26 cellular contexts compared by ENCODE assay signal in the genomic region with DNA sequence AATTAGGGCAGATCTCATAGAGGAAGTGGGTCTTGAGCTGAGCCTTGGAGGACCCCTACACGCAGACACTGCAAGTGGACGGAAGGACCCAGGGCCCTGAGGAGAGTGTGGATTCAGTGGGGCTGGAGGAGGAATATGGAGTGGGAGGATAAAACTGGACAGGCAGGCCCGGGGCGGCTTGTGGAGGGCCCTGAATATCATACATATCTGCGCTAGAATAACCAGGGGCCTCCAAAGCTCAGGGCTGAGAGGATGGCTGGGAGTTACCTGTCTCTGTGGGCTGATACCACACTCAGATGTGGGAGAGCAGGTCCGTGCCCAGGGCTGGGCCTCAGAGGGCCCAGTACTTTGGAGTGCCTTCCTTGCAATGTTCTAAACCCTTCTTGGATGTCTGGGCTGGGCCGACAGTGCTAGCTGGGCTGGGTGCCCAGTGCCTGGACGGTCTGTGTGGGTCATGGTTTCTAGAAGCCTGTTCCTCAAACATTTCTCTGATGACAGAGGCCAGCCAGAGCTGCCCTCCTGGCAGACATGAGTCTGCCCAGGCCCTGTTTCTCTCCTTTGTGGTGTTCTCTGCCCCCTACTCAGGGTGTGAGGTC. TPM values are rescaled to one million over a fixed set of nuclear protein-coding genes. Genes with fewer than 3 reads are reported as not detected.
DNase-seq lines count a peak whose midpoint lies in the region; ATAC-seq, FAIRE-seq and TF ChIP-seq lines count a peak whose summit lies in the region.
"Had no signal": no experiment of that assay in that cellular context is flagged by ENCODE, and none has a peak within 500 bp of the region (broad histone marks: within the 10 kb centered on the region; RNA-seq: fewer than 3 reads in every experiment).

No MANE protein-coding gene starts in this region.

- CTCF ChIA-PET in activated CD4-positive, alpha-beta T cell treated with anti-CD3 and anti-CD28 coated beads, Interleukin-2, amount 10 ng/mL, durations not matched to agents 7 days and 5 days (lab: Charles Lee): interaction anchor here (1.1 kb wide), 1 partner anchor 104 kb away, joined by 3 read pairs; no protein-coding TSS in a partner anchor
- CTCF ChIA-PET in Panc1 (lab: Charles Lee): interaction anchor here (0.6 kb wide), 1 partner anchor 261 kb away, joined by 3 read pairs; no protein-coding TSS in a partner anchor
- CTCF ChIA-PET in activated naive CD4-positive, alpha-beta T cell treated with anti-CD3 and anti-CD28 coated beads, Interleukin-2, amount 10 ng/mL, durations not matched to agents 7 days and 5 days (lab: Charles Lee): interaction anchor here (0.8 to 1.3 kb wide), 2 partner anchors 9 to 11 kb away, joined by 4 read pairs; no protein-coding TSS in a partner anchor

- in situ Hi-C loops in Panc1 (cut with HindIII; ENCODE audit: low pct_unique_long_range_greater_than_20kb, low sequenced_read_pairs): no loop called here

- H3K27ac ChIP-seq in Panc1 (ENCODE audit: low read length): no peak overlapping the region
- H3K27ac ChIP-seq in kidney (ENCODE audit: low read depth in 2 of 2, low read length in 2 of 2): no peak overlapping the region
- H3K27ac ChIP-seq in small intestine (ENCODE audit: low read depth in 1 of 2, low read length in 1 of 2): no peak overlapping the region
- H3K27ac ChIP-seq: 22Rv1, RWPE1 had no signal

- FAIRE-seq in kidney (lab: Jason Lieb, UNC): no peak
- no peak for FAIRE-seq in small intestine (lab: Jason Lieb, UNC)
- FAIRE-seq: GM12891 had no signal

- H3K27me3 ChIP-seq in Panc1 (ENCODE audit: control insufficient read depth, insufficient read depth, low read length) (no peaks in the 10 kb centered on the region), small intestine (ENCODE audit: control insufficient read depth in 2 of 2, insufficient read depth in 2 of 2, low read length in 2 of 2) (no peaks in the 10 kb centered on the region)
- H3K27me3 ChIP-seq: BE2C had no signal

- BruUV-seq in Panc1 (replicated peaks; lab: Mats Ljungman, UMichigan): no TSS peak

- no peak overlapping the region for H3K9ac ChIP-seq in kidney (ENCODE audit: low read length in 2 of 2)

- H3K9me3 ChIP-seq in Panc1 (ENCODE audit: control insufficient read depth, insufficient read depth, low read depth, low read length) (no peaks in the 10 kb centered on the region), kidney (ENCODE audit: control insufficient read depth in 1 of 2, low read length in 2 of 2) (no peaks in the 10 kb centered on the region), small intestine (ENCODE audit: control insufficient read depth, low read depth) (no peaks in the 10 kb centered on the region)
- H3K9me3 ChIP-seq: BE2C had no signal

- intact Hi-C loops in Panc1 (cut with micrococcal nuclease; ENCODE audit: unreplicated experiment): no loop called here
- intact Hi-C loops in kidney (cut with DNase I): no loop called here
- intact Hi-C loops in CD14-positive monocyte (cut with micrococcal nuclease): no loop called here

- H3K9me3 Mint-ChIP-seq in activated CD4-positive, alpha-beta T cell treated with anti-CD3 and anti-CD28 coated beads, Interleukin-2, amount 10 ng/mL, durations not matched to agents 7 days and 5 days: no peaks in the 10 kb centered on the region
- H3K9me3 Mint-ChIP-seq in neural crest cell: no peaks in the 10 kb centered on the region
- peaks cover 0 to 3% (median 0%) of the 10 kb centered on the region in 7 donors for H3K9me3 Mint-ChIP-seq in CD14-positive monocyte
- no peaks in the 10 kb centered on the region for H3K9me3 Mint-ChIP-seq in activated naive CD4-positive, alpha-beta T cell treated with anti-CD3 and anti-CD28 coated beads, Interleukin-2, amount 10 ng/mL, durations not matched to agents 7 days and 5 days

- no peak for DNase-seq in activated CD4-positive, alpha-beta T cell treated with anti-CD3 and anti-CD28 coated beads, Interleukin-2, amount 10 ng/mL, durations not matched to agents 7 days and 5 days
- no peak for DNase-seq in activated CD4-positive, alpha-beta T cell treated with anti-CD3 and anti-CD28 coated beads, Interleukin-2, amount 50 U/mL, for 48 hours
- DNase-seq in Panc1 (ENCODE audit: low read depth, low spot score) (no peak), kidney (peak; percentile 59), neural crest cell (ENCODE audit: low read depth, low spot score) (no peak), CD14-positive monocyte (ENCODE audit: low spot score) (no peak), small intestine (no peak)
- no peak for DNase-seq in activated naive CD4-positive, alpha-beta T cell treated with anti-CD3 and anti-CD28 coated beads, Interleukin-2, amount 10 ng/mL, durations not matched to agents 7 days and 5 days
- DNase-seq: BE2C, Calu3, DMS79 treated with DMSO at 0.1 percent for 48 hours, GF-D8, H7, Karpas-422, NCI-H1092 treated with DMSO at 0.1 percent for 48 hours, NCI-H1436, NCI-H187, NCI-H2081 treated with DMSO at 0.1 percent for 48 hours, NCI-H2171, NCI-H226, NCI-H510A, NCI-H69, SIG-M5 had no signal

- H3K4me3 ChIP-seq in Panc1 (ENCODE audit: low read depth in 2 of 2, low read length in 2 of 2) (no peak overlapping the region), kidney (ENCODE audit: low read length in 2 of 2) (no peak overlapping the region), small intestine (ENCODE audit: low read depth in 1 of 2, low read length in 2 of 2) (no peak overlapping the region)

- H3K4me1 Mint-ChIP-seq in activated CD4-positive, alpha-beta T cell treated with anti-CD3 and anti-CD28 coated beads, Interleukin-2, amount 10 ng/mL, durations not matched to agents 7 days and 5 days: no peaks in the 10 kb centered on the region
- H3K4me1 Mint-ChIP-seq in neural crest cell (no peaks in the 10 kb centered on the region), CD14-positive monocyte (peaks cover 31% of the 10 kb centered on the region)
- H3K4me1 Mint-ChIP-seq in activated naive CD4-positive, alpha-beta T cell treated with anti-CD3 and anti-CD28 coated beads, Interleukin-2, amount 10 ng/mL, durations not matched to agents 7 days and 5 days: no peaks in the 10 kb centered on the region

- ATAC-seq in Panc1: 0 out of 2 replicates have a peak, but pooled peaks have one; percentile 17

- H3K27ac Mint-ChIP-seq in activated CD4-positive, alpha-beta T cell treated with anti-CD3 and anti-CD28 coated beads, Interleukin-2, amount 10 ng/mL, durations not matched to agents 7 days and 5 days: peak overlapping the region; percentile 48
- H3K27ac Mint-ChIP-seq in neural crest cell (ENCODE audit: unreplicated experiment) (peak overlapping the region; percentile 92), CD14-positive monocyte (peak overlapping the region in 1 of 7 donors; percentile 84)
- no peak overlapping the region for H3K27ac Mint-ChIP-seq in activated naive CD4-positive, alpha-beta T cell treated with anti-CD3 and anti-CD28 coated beads, Interleukin-2, amount 10 ng/mL, durations not matched to agents 7 days and 5 days

- WGBS in small intestine, 3 donors: 81 to 90% (median 84%) methylated on average over 8 of the region's 8 CpGs

- POLR2A ChIA-PET in activated CD4-positive, alpha-beta T cell treated with anti-CD3 and anti-CD28 coated beads, Interleukin-2, amount 10 ng/mL, durations not matched to agents 7 days and 5 days (lab: Charles Lee): no interaction called here
- POLR2A ChIA-PET in Panc1 (lab: Charles Lee): no interaction called here

- H3K4me3 Mint-ChIP-seq in activated CD4-positive, alpha-beta T cell treated with anti-CD3 and anti-CD28 coated beads, Interleukin-2, amount 10 ng/mL, durations not matched to agents 7 days and 5 days: no peak overlapping the region
- no peak overlapping the region for H3K4me3 Mint-ChIP-seq in neural crest cell
- H3K4me3 Mint-ChIP-seq in CD14-positive monocyte: peak overlapping the region in 1 of 2 donors; percentile 48
- H3K4me3 Mint-ChIP-seq in activated naive CD4-positive, alpha-beta T cell treated with anti-CD3 and anti-CD28 coated beads, Interleukin-2, amount 10 ng/mL, durations not matched to agents 7 days and 5 days: no peak overlapping the region

- TF ChIP-seq CTCF in Panc1 (IDR thresholded peaks at IDR 0.05): no peak
- no peak for TF ChIP-seq CTCF in kidney (IDR thresholded peaks at IDR 0.05; ENCODE audit: borderline replicate concordance, extremely low read depth, insufficient read depth)
- no peak for TF ChIP-seq CTCF in neural crest cell (conservative IDR thresholded peaks at IDR 0.05)
- no peak for TF ChIP-seq CTCF in CD14-positive monocyte (IDR thresholded peaks at IDR 0.05)

- H3K36me3 ChIP-seq in Panc1 (ENCODE audit: control insufficient read depth, insufficient read depth, low read length) (no peaks in the 10 kb centered on the region), kidney (ENCODE audit: control insufficient read depth in 1 of 2, insufficient read depth in 2 of 2, low read length in 2 of 2) (no peaks in the 10 kb centered on the region), small intestine (ENCODE audit: control insufficient read depth in 2 of 2, insufficient read depth in 2 of 2, low read length in 2 of 2) (no peaks in the 10 kb centered on the region)
- H3K36me3 ChIP-seq: BE2C had no signal

- H3K27me3 Mint-ChIP-seq in activated CD4-positive, alpha-beta T cell treated with anti-CD3 and anti-CD28 coated beads, Interleukin-2, amount 10 ng/mL, durations not matched to agents 7 days and 5 days: no peaks in the 10 kb centered on the region
- H3K27me3 Mint-ChIP-seq in neural crest cell (ENCODE audit: low read depth) (no peaks in the 10 kb centered on the region), CD14-positive monocyte (ENCODE audit: low read depth in 3 of 3) (peaks cover 2 to 10% (median 7%) of the 10 kb centered on the region in 3 donors)
- peaks cover 14% of the 10 kb centered on the region for H3K27me3 Mint-ChIP-seq in activated naive CD4-positive, alpha-beta T cell treated with anti-CD3 and anti-CD28 coated beads, Interleukin-2, amount 10 ng/mL, durations not matched to agents 7 days and 5 days

- H3K36me3 Mint-ChIP-seq in activated CD4-positive, alpha-beta T cell treated with anti-CD3 and anti-CD28 coated beads, Interleukin-2, amount 10 ng/mL, durations not matched to agents 7 days and 5 days (ENCODE audit: low read depth): no peaks in the 10 kb centered on the region
- no peaks in the 10 kb centered on the region for H3K36me3 Mint-ChIP-seq in neural crest cell (ENCODE audit: low read depth)
- no peaks in the 10 kb centered on the region for H3K36me3 Mint-ChIP-seq in CD14-positive monocyte
- H3K36me3 Mint-ChIP-seq in activated naive CD4-positive, alpha-beta T cell treated with anti-CD3 and anti-CD28 coated beads, Interleukin-2, amount 10 ng/mL, durations not matched to agents 7 days and 5 days: no peaks in the 10 kb centered on the region

- H3K4me1 ChIP-seq in Panc1 (ENCODE audit: control insufficient read depth, insufficient read depth, low read length): no peaks in the 10 kb centered on the region
- peaks cover 0 to under 1% of the 10 kb centered on the region in 2 donors for H3K4me1 ChIP-seq in kidney (ENCODE audit: control insufficient read depth in 1 of 2, insufficient read depth in 1 of 2, low read depth in 1 of 2, low read length in 2 of 2)
- H3K4me1 ChIP-seq in small intestine (ENCODE audit: control insufficient read depth in 2 of 2, insufficient read depth in 1 of 2, low read depth in 1 of 2, low read length in 1 of 2): no peaks in the 10 kb centered on the region
- H3K4me1 ChIP-seq: BE2C had no signal

RNA-seq across cellular contexts. Expression of a gene that starts 29.6 kb away (rescaled TPM):
- not detected for total RNA-seq in activated CD4-positive, alpha-beta T cell treated with anti-CD3 and anti-CD28 coated beads, Interleukin-2, amount 10 ng/mL, durations not matched to agents 7 days and 5 days
- total RNA-seq in Panc1 (2021; ENCODE audit: unreplicated experiment): 1.4 TPM
- 1.3 TPM for polyA plus RNA-seq in Panc1 (2012; ENCODE audit: insufficient read length)
- 16.8 TPM for total RNA-seq in kidney
- polyA plus RNA-seq in kidney (ENCODE audit: insufficient read depth, low read depth, low replicate concordance): 18.6 TPM
- 3.2 and 4.0 TPM in 2 replicates for total RNA-seq in neural crest cell
- not detected for polyA plus RNA-seq in CD14-positive monocyte
- 1 to 10 TPM in 1 of 3 donors, under 1 TPM in 1, not detected in 1; 0.27 to 3.8 TPM for polyA plus RNA-seq in small intestine
- total RNA-seq: Calu3 had no signal

RNA-seq across cellular contexts. Expression of a gene that starts 31.4 kb away (rescaled TPM):
- not detected for total RNA-seq in activated CD4-positive, alpha-beta T cell treated with anti-CD3 and anti-CD28 coated beads, Interleukin-2, amount 10 ng/mL, durations not matched to agents 7 days and 5 days
- not detected for total RNA-seq in Panc1 (2021; ENCODE audit: unreplicated experiment)
- polyA plus RNA-seq in Panc1 (2012; ENCODE audit: insufficient read length): 0.17 TPM
- total RNA-seq in kidney: 0.85 TPM
- 5.7 TPM for polyA plus RNA-seq in kidney (ENCODE audit: insufficient read depth, low read depth, low replicate concordance)
- 0.55 and 0.98 TPM in 2 replicates for total RNA-seq in neural crest cell
- polyA plus RNA-seq in CD14-positive monocyte: not detected
- polyA plus RNA-seq in small intestine: under 1 TPM in 1 of 3 donors, not detected in 2; 0.19 TPM
- total RNA-seq: Calu3 had no signal

RNA-seq across cellular contexts. Expression of a gene that starts 47.9 kb away (rescaled TPM):
- 10 to 100 TPM; 74.4 to 79.9 TPM for total RNA-seq in activated CD4-positive, alpha-beta T cell treated with anti-CD3 and anti-CD28 coated beads, Interleukin-2, amount 10 ng/mL, durations not matched to agents 7 days and 5 days
- total RNA-seq in Panc1 (2021; ENCODE audit: unreplicated experiment): 156 TPM
- 183 TPM for polyA plus RNA-seq in Panc1 (2012; ENCODE audit: insufficient read length)
- total RNA-seq in kidney: 82.0 TPM
- 157 TPM for polyA plus RNA-seq in kidney (ENCODE audit: insufficient read depth, low read depth, low replicate concordance)
- 94.5 and 98.9 TPM in 2 replicates for total RNA-seq in neural crest cell
- 10 to 100 TPM; 21.7 to 24.6 TPM for polyA plus RNA-seq in CD14-positive monocyte
- 100 to 1,000 TPM; 124 to 346 (median 258) TPM for polyA plus RNA-seq in small intestine

RNA-seq across cellular contexts. Expression of a gene that starts 48.0 kb away (rescaled TPM):
- total RNA-seq in activated CD4-positive, alpha-beta T cell treated with anti-CD3 and anti-CD28 coated beads, Interleukin-2, amount 10 ng/mL, durations not matched to agents 7 days and 5 days: 1 to 10 TPM; 3.0 to 3.6 TPM
- total RNA-seq in Panc1 (2021; ENCODE audit: unreplicated experiment) (22.5 TPM), kidney (10.4 TPM), neural crest cell (23.6 and 27.8 TPM in 2 replicates)
- polyA plus RNA-seq in Panc1 (2012; ENCODE audit: insufficient read length): 21.4 TPM
- polyA plus RNA-seq in kidney (ENCODE audit: insufficient read depth, low read depth, low replicate concordance) (6.4 TPM), CD14-positive monocyte (under 1 TPM in 1 of 2 donors, not detected in 1; 0.16 TPM), small intestine (10 to 100 TPM; 10.0 to 19.0 (median 11.6) TPM)
